Comparison of ENCODE assay signal across 3 cellular contexts in the genomic region with DNA sequence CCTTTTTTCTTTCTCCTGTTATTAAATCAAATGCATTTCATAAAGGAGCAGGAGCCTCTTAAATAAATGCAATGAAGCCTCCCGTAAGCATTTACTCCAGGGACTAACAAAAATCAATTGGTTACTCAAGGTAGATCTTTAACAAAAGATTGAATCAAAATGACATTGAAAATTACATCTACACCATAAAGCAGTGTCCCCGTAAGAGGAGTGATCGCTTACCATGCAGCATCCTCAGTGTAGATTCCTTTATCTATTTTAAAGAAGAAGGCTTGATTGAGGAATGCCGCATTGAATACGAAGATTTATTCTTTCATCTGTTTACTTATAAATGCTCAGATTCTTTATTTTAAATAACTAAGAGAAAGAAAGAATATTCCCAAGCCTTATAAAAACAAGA.
TF ChIP-seq lines count a peak whose summit lies in the region.

No MANE protein-coding gene starts in this region.

TF ChIP-seq in GM23338, 12 proteins besides CTCF, POLR2A, EP300 and RAD21 (continued from another document):
- TF ChIP-seq, protein P1, sequence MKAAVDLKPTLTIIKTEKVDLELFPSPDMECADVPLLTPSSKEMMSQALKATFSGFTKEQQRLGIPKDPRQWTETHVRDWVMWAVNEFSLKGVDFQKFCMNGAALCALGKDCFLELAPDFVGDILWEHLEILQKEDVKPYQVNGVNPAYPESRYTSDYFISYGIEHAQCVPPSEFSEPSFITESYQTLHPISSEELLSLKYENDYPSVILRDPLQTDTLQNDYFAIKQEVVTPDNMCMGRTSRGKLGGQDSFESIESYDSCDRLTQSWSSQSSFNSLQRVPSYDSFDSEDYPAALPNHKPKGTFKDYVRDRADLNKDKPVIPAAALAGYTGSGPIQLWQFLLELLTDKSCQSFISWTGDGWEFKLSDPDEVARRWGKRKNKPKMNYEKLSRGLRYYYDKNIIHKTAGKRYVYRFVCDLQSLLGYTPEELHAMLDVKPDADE (IDR thresholded peaks at IDR 0.05): no peak

TF ChIP-seq in WTC11, 78 proteins besides CTCF, POLR2A, EP300 and RAD21 (continued from another document and continues in another):
- TF ChIP-seq FOXK1 (CRISPR knock-in tag; IDR thresholded peaks at IDR 0.05) (no peak), ZBTB21 (CRISPR knock-in tag; IDR thresholded peaks at IDR 0.05; ENCODE audit: borderline replicate concordance) (no peak), GTF2I (CRISPR knock-in tag; conservative IDR thresholded peaks at IDR 0.05) (no peak), ETV6 (CRISPR knock-in tag; IDR thresholded peaks at IDR 0.05) (no peak), PRRX2 (CRISPR knock-in tag; IDR thresholded peaks at IDR 0.05) (no peak), ELF4 (CRISPR knock-in tag; IDR thresholded peaks at IDR 0.05; ENCODE audit: low read depth) (no peak), TCF7 (CRISPR knock-in tag; IDR thresholded peaks at IDR 0.05; ENCODE audit: low read depth) (no peak), CREM (CRISPR knock-in tag; IDR thresholded peaks at IDR 0.05) (no peak), FOXJ3 (CRISPR knock-in tag; IDR thresholded peaks at IDR 0.05; ENCODE audit: borderline replicate concordance) (no peak)
- TF ChIP-seq, protein P2, sequence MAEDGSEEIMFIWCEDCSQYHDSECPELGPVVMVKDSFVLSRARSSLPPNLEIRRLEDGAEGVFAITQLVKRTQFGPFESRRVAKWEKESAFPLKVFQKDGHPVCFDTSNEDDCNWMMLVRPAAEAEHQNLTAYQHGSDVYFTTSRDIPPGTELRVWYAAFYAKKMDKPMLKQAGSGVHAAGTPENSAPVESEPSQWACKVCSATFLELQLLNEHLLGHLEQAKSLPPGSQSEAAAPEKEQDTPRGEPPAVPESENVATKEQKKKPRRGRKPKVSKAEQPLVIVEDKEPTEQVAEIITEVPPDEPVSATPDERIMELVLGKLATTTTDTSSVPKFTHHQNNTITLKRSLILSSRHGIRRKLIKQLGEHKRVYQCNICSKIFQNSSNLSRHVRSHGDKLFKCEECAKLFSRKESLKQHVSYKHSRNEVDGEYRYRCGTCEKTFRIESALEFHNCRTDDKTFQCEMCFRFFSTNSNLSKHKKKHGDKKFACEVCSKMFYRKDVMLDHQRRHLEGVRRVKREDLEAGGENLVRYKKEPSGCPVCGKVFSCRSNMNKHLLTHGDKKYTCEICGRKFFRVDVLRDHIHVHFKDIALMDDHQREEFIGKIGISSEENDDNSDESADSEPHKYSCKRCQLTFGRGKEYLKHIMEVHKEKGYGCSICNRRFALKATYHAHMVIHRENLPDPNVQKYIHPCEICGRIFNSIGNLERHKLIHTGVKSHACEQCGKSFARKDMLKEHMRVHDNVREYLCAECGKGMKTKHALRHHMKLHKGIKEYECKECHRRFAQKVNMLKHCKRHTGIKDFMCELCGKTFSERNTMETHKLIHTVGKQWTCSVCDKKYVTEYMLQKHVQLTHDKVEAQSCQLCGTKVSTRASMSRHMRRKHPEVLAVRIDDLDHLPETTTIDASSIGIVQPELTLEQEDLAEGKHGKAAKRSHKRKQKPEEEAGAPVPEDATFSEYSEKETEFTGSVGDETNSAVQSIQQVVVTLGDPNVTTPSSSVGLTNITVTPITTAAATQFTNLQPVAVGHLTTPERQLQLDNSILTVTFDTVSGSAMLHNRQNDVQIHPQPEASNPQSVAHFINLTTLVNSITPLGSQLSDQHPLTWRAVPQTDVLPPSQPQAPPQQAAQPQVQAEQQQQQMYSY (CRISPR knock-in tag; IDR thresholded peaks at IDR 0.05): no peak
- TF ChIP-seq, protein P3, sequence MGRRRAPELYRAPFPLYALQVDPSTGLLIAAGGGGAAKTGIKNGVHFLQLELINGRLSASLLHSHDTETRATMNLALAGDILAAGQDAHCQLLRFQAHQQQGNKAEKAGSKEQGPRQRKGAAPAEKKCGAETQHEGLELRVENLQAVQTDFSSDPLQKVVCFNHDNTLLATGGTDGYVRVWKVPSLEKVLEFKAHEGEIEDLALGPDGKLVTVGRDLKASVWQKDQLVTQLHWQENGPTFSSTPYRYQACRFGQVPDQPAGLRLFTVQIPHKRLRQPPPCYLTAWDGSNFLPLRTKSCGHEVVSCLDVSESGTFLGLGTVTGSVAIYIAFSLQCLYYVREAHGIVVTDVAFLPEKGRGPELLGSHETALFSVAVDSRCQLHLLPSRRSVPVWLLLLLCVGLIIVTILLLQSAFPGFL (CRISPR knock-in tag; IDR thresholded peaks at IDR 0.05; ENCODE audit: borderline replicate concordance): no peak
- TF ChIP-seq, protein P4, sequence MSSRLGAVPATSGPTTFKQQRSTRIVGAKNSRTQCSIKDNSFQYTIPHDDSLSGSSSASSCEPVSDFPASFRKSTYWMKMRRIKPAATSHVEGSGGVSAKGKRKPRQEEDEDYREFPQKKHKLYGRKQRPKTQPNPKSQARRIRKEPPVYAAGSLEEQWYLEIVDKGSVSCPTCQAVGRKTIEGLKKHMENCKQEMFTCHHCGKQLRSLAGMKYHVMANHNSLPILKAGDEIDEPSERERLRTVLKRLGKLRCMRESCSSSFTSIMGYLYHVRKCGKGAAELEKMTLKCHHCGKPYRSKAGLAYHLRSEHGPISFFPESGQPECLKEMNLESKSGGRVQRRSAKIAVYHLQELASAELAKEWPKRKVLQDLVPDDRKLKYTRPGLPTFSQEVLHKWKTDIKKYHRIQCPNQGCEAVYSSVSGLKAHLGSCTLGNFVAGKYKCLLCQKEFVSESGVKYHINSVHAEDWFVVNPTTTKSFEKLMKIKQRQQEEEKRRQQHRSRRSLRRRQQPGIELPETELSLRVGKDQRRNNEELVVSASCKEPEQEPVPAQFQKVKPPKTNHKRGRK (CRISPR knock-in tag; IDR thresholded peaks at IDR 0.05; ENCODE audit: borderline replicate concordance): no peak
- TF ChIP-seq, protein P5, sequence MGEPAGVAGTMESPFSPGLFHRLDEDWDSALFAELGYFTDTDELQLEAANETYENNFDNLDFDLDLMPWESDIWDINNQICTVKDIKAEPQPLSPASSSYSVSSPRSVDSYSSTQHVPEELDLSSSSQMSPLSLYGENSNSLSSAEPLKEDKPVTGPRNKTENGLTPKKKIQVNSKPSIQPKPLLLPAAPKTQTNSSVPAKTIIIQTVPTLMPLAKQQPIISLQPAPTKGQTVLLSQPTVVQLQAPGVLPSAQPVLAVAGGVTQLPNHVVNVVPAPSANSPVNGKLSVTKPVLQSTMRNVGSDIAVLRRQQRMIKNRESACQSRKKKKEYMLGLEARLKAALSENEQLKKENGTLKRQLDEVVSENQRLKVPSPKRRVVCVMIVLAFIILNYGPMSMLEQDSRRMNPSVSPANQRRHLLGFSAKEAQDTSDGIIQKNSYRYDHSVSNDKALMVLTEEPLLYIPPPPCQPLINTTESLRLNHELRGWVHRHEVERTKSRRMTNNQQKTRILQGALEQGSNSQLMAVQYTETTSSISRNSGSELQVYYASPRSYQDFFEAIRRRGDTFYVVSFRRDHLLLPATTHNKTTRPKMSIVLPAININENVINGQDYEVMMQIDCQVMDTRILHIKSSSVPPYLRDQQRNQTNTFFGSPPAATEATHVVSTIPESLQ (CRISPR knock-in tag; IDR thresholded peaks at IDR 0.05): no peak

TF ChIP-seq in neural cell, 6 proteins besides CTCF, POLR2A, EP300 and RAD21 (continued from another document):
- TF ChIP-seq, protein P6, sequence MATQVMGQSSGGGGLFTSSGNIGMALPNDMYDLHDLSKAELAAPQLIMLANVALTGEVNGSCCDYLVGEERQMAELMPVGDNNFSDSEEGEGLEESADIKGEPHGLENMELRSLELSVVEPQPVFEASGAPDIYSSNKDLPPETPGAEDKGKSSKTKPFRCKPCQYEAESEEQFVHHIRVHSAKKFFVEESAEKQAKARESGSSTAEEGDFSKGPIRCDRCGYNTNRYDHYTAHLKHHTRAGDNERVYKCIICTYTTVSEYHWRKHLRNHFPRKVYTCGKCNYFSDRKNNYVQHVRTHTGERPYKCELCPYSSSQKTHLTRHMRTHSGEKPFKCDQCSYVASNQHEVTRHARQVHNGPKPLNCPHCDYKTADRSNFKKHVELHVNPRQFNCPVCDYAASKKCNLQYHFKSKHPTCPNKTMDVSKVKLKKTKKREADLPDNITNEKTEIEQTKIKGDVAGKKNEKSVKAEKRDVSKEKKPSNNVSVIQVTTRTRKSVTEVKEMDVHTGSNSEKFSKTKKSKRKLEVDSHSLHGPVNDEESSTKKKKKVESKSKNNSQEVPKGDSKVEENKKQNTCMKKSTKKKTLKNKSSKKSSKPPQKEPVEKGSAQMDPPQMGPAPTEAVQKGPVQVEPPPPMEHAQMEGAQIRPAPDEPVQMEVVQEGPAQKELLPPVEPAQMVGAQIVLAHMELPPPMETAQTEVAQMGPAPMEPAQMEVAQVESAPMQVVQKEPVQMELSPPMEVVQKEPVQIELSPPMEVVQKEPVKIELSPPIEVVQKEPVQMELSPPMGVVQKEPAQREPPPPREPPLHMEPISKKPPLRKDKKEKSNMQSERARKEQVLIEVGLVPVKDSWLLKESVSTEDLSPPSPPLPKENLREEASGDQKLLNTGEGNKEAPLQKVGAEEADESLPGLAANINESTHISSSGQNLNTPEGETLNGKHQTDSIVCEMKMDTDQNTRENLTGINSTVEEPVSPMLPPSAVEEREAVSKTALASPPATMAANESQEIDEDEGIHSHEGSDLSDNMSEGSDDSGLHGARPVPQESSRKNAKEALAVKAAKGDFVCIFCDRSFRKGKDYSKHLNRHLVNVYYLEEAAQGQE (IDR thresholded peaks at IDR 0.05; ENCODE audit: borderline replicate concordance): no peak
- TF ChIP-seq MXI1 (conservative IDR thresholded peaks at IDR 0.05; ENCODE audit: poor library complexity, severe bottlenecking): no peak
- TF ChIP-seq EZH2 (IDR thresholded peaks at IDR 0.05; ENCODE audit: borderline replicate concordance, insufficient read depth, low read length, poor library complexity, severe bottlenecking): no peak
- TF ChIP-seq TAF1 (IDR thresholded peaks at IDR 0.05; ENCODE audit: low read depth): no peak
